11 cellular contexts compared by ENCODE assay signal in genomic region chr4:77104405-77105292, GRCh38. TPM values are rescaled to one million over a fixed set of nuclear protein-coding genes. Genes with fewer than 3 reads are reported as not detected.
DNase-seq lines count a peak whose midpoint lies in the region; ATAC-seq and TF ChIP-seq lines count a peak whose summit lies in the region.
"Had no signal": no experiment of that assay in that cellular context is flagged by ENCODE, and none has a peak within 500 bp of the region (broad histone marks: within the 10 kb centered on the region; RNA-seq: fewer than 3 reads in every experiment).

No MANE protein-coding gene starts in this region.

- peak overlapping the region in 1 of 2 donors; percentile 43 for H3K9ac ChIP-seq in stomach smooth muscle (ENCODE audit: low read length in 2 of 2)

- H3K4me3 ChIP-seq in SJCRH30, result no peak overlapping the region
- peak overlapping the region; percentile 14 for H3K4me3 ChIP-seq in left ventricle myocardium inferior
- peak overlapping the region; percentile 3 to 60 for H3K4me3 ChIP-seq in stomach smooth muscle (ENCODE audit: low read length in 2 of 2)

- H3K27ac ChIP-seq in SJCRH30 (no peak overlapping the region), left ventricle myocardium inferior (replicated peaks) (peak overlapping the region; percentile 32), stomach smooth muscle (ENCODE audit: low read length) (peak overlapping the region; percentile 53)

- DNase-seq in LHCN-M2 (ENCODE audit: low read depth), result peak; percentile 45
- DNase-seq in SJCRH30, result peak; percentile 38 to 55
- peak; percentile 64 for DNase-seq in left ventricle myocardium inferior
- DNase-seq in stimulated activated naive CD8-positive, alpha-beta T cell treated with anti-CD3 and anti-CD28 coated beads, Interleukin-15, Interleukin-2, amounts not matched to agents 100 U/mL and 50 U/mL, for 24 hours, result no peak
- no peak for DNase-seq in activated T-cell treated with anti-CD3 and anti-CD28 coated beads, Interleukin-2, amount 50 U/mL, for 4 hours
- DNase-seq: activated naive CD8-positive, alpha-beta T cell treated with anti-CD3 and anti-CD28 coated beads, Interleukin-2, amount 10 ng/mL, durations not matched to agents 7 days and 5 days; MV-4-11 had no signal

- intact Hi-C loops in left ventricle myocardium inferior (cut with micrococcal nuclease), result no loop called here

- no peaks in the 10 kb centered on the region for H3K27me3 Mint-ChIP-seq in activated T-cell treated with anti-CD3 and anti-CD28 coated beads, Interleukin-2, amount 50 U/mL, for 4 hours (ENCODE audit: low read depth)

- no peak for TF ChIP-seq CTCF in left ventricle myocardium inferior (IDR thresholded peaks at IDR 0.05; ENCODE audit: borderline replicate concordance)

- H3K36me3 ChIP-seq in SJCRH30 (no peaks in the 10 kb centered on the region), left ventricle myocardium inferior (no peaks in the 10 kb centered on the region), stomach smooth muscle (ENCODE audit: control insufficient read depth in 2 of 2, insufficient read depth in 2 of 2, low read length in 2 of 2) (no peaks in the 10 kb centered on the region)

- H3K9me3 Mint-ChIP-seq in activated T-cell treated with anti-CD3 and anti-CD28 coated beads, Interleukin-2, amount 50 U/mL, for 4 hours, result no peaks in the 10 kb centered on the region
- H3K9me3 Mint-ChIP-seq: activated naive CD8-positive, alpha-beta T cell treated with anti-CD3 and anti-CD28 coated beads, Interleukin-2, amount 10 ng/mL, durations not matched to agents 7 days and 5 days had no signal

- H3K4me3 Mint-ChIP-seq in activated T-cell treated with anti-CD3 and anti-CD28 coated beads, Interleukin-2, amount 50 U/mL, for 4 hours, result no peak overlapping the region
- H3K4me3 Mint-ChIP-seq: activated naive CD8-positive, alpha-beta T cell treated with anti-CD3 and anti-CD28 coated beads, Interleukin-2, amount 10 ng/mL, durations not matched to agents 7 days and 5 days; neural crest cell had no signal

- H3K9me3 ChIP-seq in SJCRH30 (replicated peaks) (no peaks in the 10 kb centered on the region), left ventricle myocardium inferior (replicated peaks) (no peaks in the 10 kb centered on the region), stomach smooth muscle (ENCODE audit: control insufficient read depth in 2 of 2, low read length in 2 of 2) (no peaks in the 10 kb centered on the region)

- H3K27me3 ChIP-seq in SJCRH30, result no peaks in the 10 kb centered on the region
- H3K27me3 ChIP-seq in left ventricle myocardium inferior (ENCODE audit: low read depth), result peaks cover 23% of the 10 kb centered on the region
- no peaks in the 10 kb centered on the region for H3K27me3 ChIP-seq in stomach smooth muscle (ENCODE audit: control insufficient read depth in 1 of 2, insufficient read depth in 2 of 2, low read length in 2 of 2)

- ATAC-seq in stimulated activated naive CD8-positive, alpha-beta T cell treated with anti-CD3 and anti-CD28 coated beads, Interleukin-15, Interleukin-2, amounts not matched to agents 100 U/mL and 50 U/mL, for 24 hours, result no peak
- ATAC-seq in activated T-cell treated with anti-CD3 and anti-CD28 coated beads, Interleukin-2, amount 50 U/mL, for 4 hours, result no peak
- ATAC-seq in HG03460 (IDR thresholded peaks at IDR 0.05; ENCODE audit: unreplicated experiment) (no peak), GM18502 (IDR thresholded peaks at IDR 0.05; ENCODE audit: poor library complexity, unreplicated experiment) (no peak)

- peaks cover 12% of the 10 kb centered on the region for H3K4me1 Mint-ChIP-seq in activated T-cell treated with anti-CD3 and anti-CD28 coated beads, Interleukin-2, amount 50 U/mL, for 4 hours (ENCODE audit: low read depth)
- H3K4me1 Mint-ChIP-seq: neural crest cell had no signal

- H3K36me3 Mint-ChIP-seq in activated T-cell treated with anti-CD3 and anti-CD28 coated beads, Interleukin-2, amount 50 U/mL, for 4 hours (ENCODE audit: insufficient read depth), result no peaks in the 10 kb centered on the region
- H3K36me3 Mint-ChIP-seq: activated naive CD8-positive, alpha-beta T cell treated with anti-CD3 and anti-CD28 coated beads, Interleukin-2, amount 10 ng/mL, durations not matched to agents 7 days and 5 days had no signal

- H3K4me1 ChIP-seq in SJCRH30 (peaks cover 4% of the 10 kb centered on the region), left ventricle myocardium inferior (peaks cover 34% of the 10 kb centered on the region), stomach smooth muscle (ENCODE audit: control insufficient read depth, insufficient read depth, low read length) (peaks cover 10% of the 10 kb centered on the region)

RNA-seq across cellular contexts. Expression of gene CCNI, which starts 28.9 kb away (rescaled TPM):
- 163 and 176 TPM in 2 replicates for total RNA-seq in LHCN-M2 (2014; rRNA removed)
- polyA plus RNA-seq in LHCN-M2 (2012), result 150 TPM
- 342 and 371 TPM in 2 replicates for total RNA-seq in SJCRH30 (2014; rRNA removed; shearing (Covaris generic))
- 344 TPM for total RNA-seq in left ventricle myocardium inferior
- 100 to 1,000 TPM; 108 to 123 (median 114) TPM for total RNA-seq in activated T-cell treated with anti-CD3 and anti-CD28 coated beads, Interleukin-2, amount 50 U/mL, for 4 hours

RNA-seq across cellular contexts. Expression of gene CCNG2, which starts 52.4 kb away (rescaled TPM):
- total RNA-seq in LHCN-M2 (2014; rRNA removed) (41.7 and 42.3 TPM in 2 replicates), left ventricle myocardium inferior (8.5 TPM)
- 24.4 TPM for polyA plus RNA-seq in LHCN-M2 (2012)
- 48.0 and 52.6 TPM in 2 replicates for total RNA-seq in SJCRH30 (2014; rRNA removed; shearing (Covaris generic))
- 1 to 10 TPM in 2 of 3 donors, under 1 TPM in 1; 0.30 to 1.0 (median 1.0) TPM for total RNA-seq in activated T-cell treated with anti-CD3 and anti-CD28 coated beads, Interleukin-2, amount 50 U/mL, for 4 hours

Comparison
In these comparisons a context has a peak if more than half of its experiments do, and no peak if none do; other contexts are left out.
1. DNase-seq: peak in LHCN-M2 (single experiment), SJCRH30 (2 of 2) and left ventricle myocardium inferior (single experiment); none in stimulated activated naive CD8-positive, alpha-beta T cell treated with anti-CD3 and anti-CD28 coated beads, Interleukin-15, Interleukin-2, amounts not matched to agents 100 U/mL and 50 U/mL, for 24 hours (single experiment) and activated T-cell treated with anti-CD3 and anti-CD28 coated beads, Interleukin-2, amount 50 U/mL, for 4 hours (single experiment).